25 cellular contexts compared by ENCODE assay signal in genomic region chr1:6805004-6805416, GRCh38. TPM values are rescaled to one million over a fixed set of nuclear protein-coding genes. Genes with fewer than 3 reads are reported as not detected.
DNase-seq lines count a peak whose midpoint lies in the region; ATAC-seq, FAIRE-seq and TF ChIP-seq lines count a peak whose summit lies in the region.
"Had no signal": no experiment of that assay in that cellular context is flagged by ENCODE, and none has a peak within 500 bp of the region (broad histone marks: within the 10 kb centered on the region; RNA-seq: fewer than 3 reads in every experiment).

No MANE protein-coding gene starts in this region.

- H3K9me3 ChIP-seq in astrocyte (ENCODE audit: insufficient read depth, low read depth, low read length) = no peaks in the 10 kb centered on the region
- H3K9me3 ChIP-seq in WERI-Rb-1 (ENCODE audit: severe bottlenecking) = no peaks in the 10 kb centered on the region
- H3K9me3 ChIP-seq: ascending aorta, Caco-2, left lung, psoas muscle, tibial artery had no signal

- H3K9me3 Mint-ChIP-seq in astrocyte (ENCODE audit: unreplicated experiment) = no peaks in the 10 kb centered on the region
- H3K9me3 Mint-ChIP-seq: activated naive CD4-positive, alpha-beta T cell treated with anti-CD3 and anti-CD28 coated beads for 36 hours; activated T-cell treated with anti-CD3 and anti-CD28 coated beads, Interleukin-2, amount 50 U/mL, for 4 hours had no signal

- FAIRE-seq in astrocyte (lab: Jason Lieb, UNC) = no peak

- H2AFZ ChIP-seq in astrocyte (ENCODE audit: low read depth, low read length) = no peak overlapping the region

- ATAC-seq in HG03354 (IDR thresholded peaks at IDR 0.05; ENCODE audit: poor library complexity, severe bottlenecking, unreplicated experiment) (no peak), HG02870 (IDR thresholded peaks at IDR 0.05; ENCODE audit: unreplicated experiment) (no peak)
- ATAC-seq: activated T-cell treated with anti-CD3 and anti-CD28 coated beads, Interleukin-2, amount 50 U/mL, for 4 hours; left lung; psoas muscle had no signal

- peaks cover 87% of the 10 kb centered on the region for H3K79me2 ChIP-seq in astrocyte (ENCODE audit: insufficient read depth, low read length)

- H3K4me1 Mint-ChIP-seq in astrocyte (ENCODE audit: low read depth, unreplicated experiment) = peaks cover 18% of the 10 kb centered on the region

- no peaks in the 10 kb centered on the region for H3K36me3 Mint-ChIP-seq in astrocyte (ENCODE audit: low read depth, unreplicated experiment)

- H3K36me3 ChIP-seq in GM06990 (ENCODE audit: control insufficient read depth, insufficient read depth, low read length) = no peaks in the 10 kb centered on the region
- H3K36me3 ChIP-seq in astrocyte (ENCODE audit: insufficient read depth, low read length) = no peaks in the 10 kb centered on the region
- H3K36me3 ChIP-seq in WERI-Rb-1 = peaks cover 17% of the 10 kb centered on the region
- H3K36me3 ChIP-seq: ascending aorta, left lung, tibial artery had no signal

- peaks cover 71% of the 10 kb centered on the region for H4K20me1 ChIP-seq in astrocyte (ENCODE audit: insufficient read depth, low read length)

- no peak overlapping the region for H3K27ac Mint-ChIP-seq in astrocyte (ENCODE audit: unreplicated experiment)
- H3K27ac Mint-ChIP-seq: activated naive CD4-positive, alpha-beta T cell treated with anti-CD3 and anti-CD28 coated beads for 36 hours had no signal

- no peak overlapping the region for H3K4me3 ChIP-seq in GM06990 (replicated peaks; ENCODE audit: low read depth, low read length)
- no peak overlapping the region for H3K4me3 ChIP-seq in astrocyte (ENCODE audit: insufficient read depth, low read depth, low read length)
- no peak overlapping the region for H3K4me3 ChIP-seq in skeletal muscle cell (ENCODE audit: low read depth, low read length)
- H3K4me3 ChIP-seq in WERI-Rb-1 (ENCODE audit: low read depth, low read length) = no peak overlapping the region
- H3K4me3 ChIP-seq: ascending aorta, left lung, psoas muscle, skin epidermis, tibial artery had no signal

- H3K9ac ChIP-seq in astrocyte (ENCODE audit: low read length) = no peak overlapping the region

- DNase-seq in GM06990 (ENCODE audit: extremely low read depth, insufficient read length) (peak; percentile 18), HT1080 (ENCODE audit: low read depth) (peak; percentile 52), astrocyte (ENCODE audit: low read depth) (peak; percentile 60), skeletal muscle cell (ENCODE audit: low read depth) (peak; percentile 17), WERI-Rb-1 (no peak)
- DNase-seq: activated CD4-positive, CD25-positive, alpha-beta regulatory T cell treated with anti-CD3 and anti-CD28 coated beads, Interleukin-2, amount 50 U/mL, for 72 hours; activated CD8-positive, alpha-beta memory T cell treated with anti-CD3 and anti-CD28 coated beads for 24 hours; activated naive CD4-positive, alpha-beta T cell treated with anti-CD3 and anti-CD28 coated beads for 36 hours; activated T-cell treated with anti-CD3 and anti-CD28 coated beads, Interleukin-2, amount 50 U/mL, for 4 hours; Caco-2; effector memory CD4-positive, alpha-beta T cell; glutamatergic neuron; KBM-7; left lung; NCI-H1092; NCI-H2107; NCI-H524 treated with DMSO at 0.1 percent for 48 hours; psoas muscle; stimulated activated CD4-positive, alpha-beta T cell treated with anti-CD3 and anti-CD28 coated beads, Interleukin-2, amount 100 ng/mL, for 24 hours; stimulated activated naive CD4-positive, alpha-beta T cell treated with Interleukin-2 at 50 U/mL for 16 hours; tibial artery had no signal

- H3K27me3 Mint-ChIP-seq in astrocyte (ENCODE audit: low read depth, unreplicated experiment) = no peaks in the 10 kb centered on the region

- no peak overlapping the region for H3K4me3 Mint-ChIP-seq in astrocyte (ENCODE audit: unreplicated experiment)
- H3K4me3 Mint-ChIP-seq: activated naive CD4-positive, alpha-beta T cell treated with anti-CD3 and anti-CD28 coated beads for 36 hours; activated T-cell treated with anti-CD3 and anti-CD28 coated beads, Interleukin-2, amount 50 U/mL, for 4 hours had no signal

- no peak for TF ChIP-seq CTCF in GM06990 (IDR thresholded peaks at IDR 0.05; ENCODE audit: insufficient read depth, low read length, poor library complexity, severe bottlenecking)
- no peak for TF ChIP-seq CTCF in astrocyte (IDR thresholded peaks at IDR 0.05; ENCODE audit: insufficient read depth, low read depth, low read length)
- TF ChIP-seq CTCF in WERI-Rb-1 (IDR thresholded peaks at IDR 0.05; ENCODE audit: low read depth, low read length) = no peak

- no peaks in the 10 kb centered on the region for H3K27me3 ChIP-seq in GM06990 (replicated peaks; ENCODE audit: control insufficient read depth, insufficient read depth, low read length)
- H3K27me3 ChIP-seq in astrocyte (ENCODE audit: insufficient read depth, low read length) = no peaks in the 10 kb centered on the region
- H3K27me3 ChIP-seq in WERI-Rb-1 (ENCODE audit: insufficient read depth, low read depth, severe bottlenecking) = no peaks in the 10 kb centered on the region
- H3K27me3 ChIP-seq: ascending aorta, left lung, tibial artery had no signal

- peaks cover 3% of the 10 kb centered on the region for H3K4me1 ChIP-seq in astrocyte (ENCODE audit: insufficient read depth, low read length)

- H3K27ac ChIP-seq in astrocyte (ENCODE audit: low read depth, low read length) = no peak overlapping the region
- no peak overlapping the region for H3K27ac ChIP-seq in WERI-Rb-1
- H3K27ac ChIP-seq: ascending aorta, left lung, psoas muscle, skin epidermis, tibial artery had no signal

- peak overlapping the region; percentile 3 for H3K4me2 ChIP-seq in astrocyte (ENCODE audit: low read length)

RNA-seq across cellular contexts. Expression of gene CAMTA1, which starts 19.8 kb away (rescaled TPM):
- 48.1 and 59.2 TPM in 2 replicates for total RNA-seq in HT1080 (2014; rRNA removed; shearing (Covaris generic))
- 118 and 132 TPM in 2 replicates for polyA plus RNA-seq in HT1080 (2015; cell fraction: cytosol; rRNA removed)
- polyA plus RNA-seq in HT1080 (2015; cell fraction: nucleus; rRNA removed) = 26.7 and 31.8 TPM in 2 replicates
- 69.2 and 77.6 TPM in 2 replicates for total RNA-seq in astrocyte
